In genomic region chrX:40449956-40450701, GRCh38 we compare ENCODE assay signal across 28 cellular contexts.
"Had no signal": no experiment of that assay in that cellular context is flagged by ENCODE, and none has a peak within 500 bp of the region (broad histone marks: within the 10 kb centered on the region; RNA-seq: fewer than 3 reads in every experiment).

No MANE protein-coding gene starts in this region.

- H3K27me3 Mint-ChIP-seq: activated B cell treated with CpG ODN at 0.5 μM for 24 hours; activated CD4-positive, alpha-beta T cell treated with anti-CD3 and anti-CD28 coated beads for 36 hours; effector memory CD8-positive, alpha-beta T cell had no signal

- ATAC-seq: activated CD4-positive, alpha-beta T cell treated with anti-CD3 and anti-CD28 coated beads for 36 hours; activated naive CD4-positive, alpha-beta T cell treated with anti-CD3 and anti-CD28 coated beads, Interleukin-2, amount 50 U/mL, for 72 hours; activated T-helper 17 cell treated with anti-CD3 and anti-CD28 coated beads, Interleukin-2, amount 50 U/mL, for 72 hours; effector memory CD8-positive, alpha-beta T cell; gastrocnemius medialis; left ventricle myocardium superior; psoas muscle; stimulated activated naive CD8-positive, alpha-beta T cell treated with anti-CD3 and anti-CD28 coated beads, Interleukin-15, Interleukin-2, amounts not matched to agents 100 U/mL and 50 U/mL, for 24 hours had no signal

- H3K36me3 Mint-ChIP-seq: activated naive CD4-positive, alpha-beta T cell treated with anti-CD3 and anti-CD28 coated beads, Interleukin-2, amount 50 U/mL, for 72 hours had no signal

- H3K9me3 Mint-ChIP-seq: activated B cell treated with CpG ODN at 0.5 μM for 24 hours; activated naive CD4-positive, alpha-beta T cell treated with anti-CD3 and anti-CD28 coated beads, Interleukin-2, amount 50 U/mL, for 72 hours; activated T-helper 17 cell treated with anti-CD3 and anti-CD28 coated beads, Interleukin-2, amount 50 U/mL, for 72 hours; effector memory CD8-positive, alpha-beta T cell had no signal

- H3K4me3 Mint-ChIP-seq: activated B cell treated with CpG ODN at 0.5 μM for 24 hours; activated CD4-positive, alpha-beta T cell treated with anti-CD3 and anti-CD28 coated beads for 36 hours; activated T-cell treated with anti-CD3 and anti-CD28 coated beads, Interleukin-2, amount 50 U/mL, for 24 hours; activated T-helper 17 cell treated with anti-CD3 and anti-CD28 coated beads, Interleukin-2, amount 50 U/mL, for 72 hours; nephron had no signal

- H3K27ac Mint-ChIP-seq: activated B cell treated with CpG ODN at 0.5 μM for 24 hours; activated CD4-positive, alpha-beta T cell treated with anti-CD3 and anti-CD28 coated beads for 36 hours; activated naive CD4-positive, alpha-beta T cell treated with anti-CD3 and anti-CD28 coated beads, Interleukin-2, amount 50 U/mL, for 72 hours; activated T-cell treated with anti-CD3 and anti-CD28 coated beads, Interleukin-2, amount 50 U/mL, for 24 hours; activated T-helper 17 cell treated with anti-CD3 and anti-CD28 coated beads, Interleukin-2, amount 50 U/mL, for 72 hours; effector memory CD8-positive, alpha-beta T cell; nephron had no signal

- H3K9me3 ChIP-seq: gastrocnemius medialis, pancreas, right atrium auricular region had no signal

- H3K27ac ChIP-seq: brain microvascular endothelial cell, dorsolateral prefrontal cortex, gastrocnemius medialis, pancreas, psoas muscle, right atrium auricular region had no signal

- DNase-seq: activated B cell treated with CpG ODN at 0.5 μM for 24 hours; activated CD4-positive, alpha-beta T cell treated with anti-CD3 and anti-CD28 coated beads for 36 hours; activated CD4-positive, alpha-beta T cell treated with anti-CD3 and anti-CD28 coated beads, Interleukin-2, amount 50 U/mL, for 4 hours; activated CD8-positive, alpha-beta memory T cell treated with anti-CD3 and anti-CD28 coated beads for 24 hours; activated CD8-positive, alpha-beta memory T cell treated with anti-CD3 and anti-CD28 coated beads, Interleukin-2, amount 50 U/mL, for 4 hours; activated T-cell treated with anti-CD3 and anti-CD28 coated beads, Interleukin-2, amount 50 U/mL, for 24 hours; aorta; brain microvascular endothelial cell; central memory CD4-positive, alpha-beta T cell; dorsolateral prefrontal cortex; effector memory CD8-positive, alpha-beta T cell; gastrocnemius medialis; hypothalamus; left ventricle myocardium superior; midbrain; pancreas; psoas muscle; stimulated activated CD4-positive, alpha-beta T cell treated with anti-CD3 and anti-CD28 coated beads, Interleukin-12 subunit alpha, Interleukin-12 subunit beta, amount 100 ng/mL, for 4 hours; stimulated activated CD4-positive, alpha-beta T cell treated with anti-CD3 and anti-CD28 coated beads, Interleukin-4, amount 100 ng/mL, for 4 hours; stimulated activated naive CD8-positive, alpha-beta T cell treated with anti-CD3 and anti-CD28 coated beads, Interleukin-15, Interleukin-2, amounts not matched to agents 100 U/mL and 50 U/mL, for 24 hours; T-helper 9 cell had no signal

- H3K4me1 ChIP-seq: gastrocnemius medialis, pancreas, psoas muscle, right atrium auricular region had no signal

- H3K27me3 ChIP-seq: brain microvascular endothelial cell, gastrocnemius medialis, right atrium auricular region had no signal

- H3K36me3 ChIP-seq: brain microvascular endothelial cell, gastrocnemius medialis, pancreas, right atrium auricular region had no signal

- FAIRE-seq: colon, endothelial cell of umbilical vein, islet of Langerhans, pancreas had no signal

- H3K4me1 Mint-ChIP-seq: activated B cell treated with CpG ODN at 0.5 μM for 24 hours; activated CD4-positive, alpha-beta T cell treated with anti-CD3 and anti-CD28 coated beads for 36 hours; activated T-helper 17 cell treated with anti-CD3 and anti-CD28 coated beads, Interleukin-2, amount 50 U/mL, for 72 hours had no signal

- H3K4me3 ChIP-seq: dorsolateral prefrontal cortex, gastrocnemius medialis, pancreas, psoas muscle, right atrium auricular region had no signal
